ENCODE assay signal across 8 cellular contexts in the genomic region with DNA sequence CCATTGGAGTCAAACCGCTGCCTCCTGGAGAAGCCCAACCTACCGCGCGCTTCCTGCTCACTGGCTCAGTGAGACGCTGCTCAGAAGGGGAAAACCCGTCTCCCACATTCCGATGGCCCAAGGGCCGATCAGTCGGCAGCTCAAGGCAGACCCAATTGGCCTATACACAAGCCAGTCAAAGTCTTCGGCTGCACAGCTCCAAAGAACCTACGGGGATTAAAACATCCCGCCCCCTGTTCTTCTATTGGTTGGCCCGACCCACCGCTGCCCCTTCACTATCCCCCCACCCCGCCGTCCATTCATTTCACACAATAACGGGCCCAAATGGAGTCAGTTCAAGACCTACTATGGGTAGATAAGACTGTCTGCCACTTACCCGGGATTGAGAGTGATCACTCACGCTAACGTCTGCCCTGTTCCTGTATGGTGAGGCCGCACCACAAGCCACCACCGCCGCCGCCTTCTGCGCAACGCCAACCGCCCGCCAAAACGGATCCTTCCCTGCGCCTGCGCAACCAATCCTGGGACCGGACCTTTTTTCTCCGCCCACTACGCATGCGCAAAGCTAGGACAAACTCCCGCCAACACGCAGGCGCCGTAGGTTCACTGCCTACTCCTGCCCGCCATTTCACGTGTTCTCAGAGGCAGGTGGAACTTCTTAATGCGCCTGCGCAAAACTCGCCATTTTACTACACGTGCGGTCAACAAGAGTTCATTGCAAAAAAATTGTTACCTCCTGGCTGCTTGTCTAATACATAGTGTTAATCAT. TPM values are rescaled to one million over a fixed set of nuclear protein-coding genes. Genes with fewer than 3 reads are reported as not detected.
DNase-seq lines count a peak whose midpoint lies in the region; ATAC-seq lines count a peak whose summit lies in the region.

A gene (minus strand): TSS at position 491 of the 769 bp plus-strand sequence. CDS start 22,472 bp downstream, outside the sequence.

- CTCF ChIA-PET in activated CD4-positive, alpha-beta T cell treated with anti-CD3 and anti-CD28 coated beads, Interleukin-2, amount 10 ng/mL, durations not matched to agents 7 days and 5 days (lab: Charles Lee): interaction anchor here (0.6 to 1.9 kb wide), 8 partner anchors 11 to 160 kb away, joined by 3 to 14 read pairs (median 6); a partner anchor contains a TSS

- peaks cover 35 to 79% (median 45%) of the 10 kb centered on the region in 11 experiments for H3K36me3 ChIP-seq in BLaER1 treated with 17β-estradiol and CSF1 and Interleukin-3, amounts not matched to agents 10 nM and 100 nM

- peak; percentile 99 for DNase-seq in NCI-H526 treated with DMSO at 0.1 percent for 48 hours (lab: John Stamatoyannopoulos, UW)
- DNase-seq in activated CD4-positive, alpha-beta T cell treated with anti-CD3 and anti-CD28 coated beads, Interleukin-2, amount 10 ng/mL, durations not matched to agents 7 days and 5 days: peak; percentile 100
- DNase-seq in dermis blood vessel endothelial cell: peak; percentile 100
- DNase-seq in left lobe of liver (ENCODE audit: low spot score): peak; percentile 100
- DNase-seq in stimulated activated CD4-positive, alpha-beta T cell treated with anti-CD3 and anti-CD28 coated beads, Interleukin-2, amount 100 ng/mL, for 4 hours (ENCODE audit: low read depth): peak; percentile 99

- no peak within 1 kb of the TSS for H3K27ac Mint-ChIP-seq in activated CD4-positive, alpha-beta T cell treated with anti-CD3 and anti-CD28 coated beads, Interleukin-2, amount 10 ng/mL, durations not matched to agents 7 days and 5 days

- H3K4me3 Mint-ChIP-seq in activated CD4-positive, alpha-beta T cell treated with anti-CD3 and anti-CD28 coated beads, Interleukin-2, amount 10 ng/mL, durations not matched to agents 7 days and 5 days: no peak within 1 kb of the TSS

- H3K36me3 Mint-ChIP-seq in activated CD4-positive, alpha-beta T cell treated with anti-CD3 and anti-CD28 coated beads, Interleukin-2, amount 10 ng/mL, durations not matched to agents 7 days and 5 days (ENCODE audit: low read depth): peaks cover 11% of the 10 kb centered on the region

- H3K9me3 Mint-ChIP-seq in activated CD4-positive, alpha-beta T cell treated with anti-CD3 and anti-CD28 coated beads, Interleukin-2, amount 10 ng/mL, durations not matched to agents 7 days and 5 days: no peaks in the 10 kb centered on the region

- H3K9ac ChIP-seq in BLaER1 treated with 17β-estradiol and CSF1 and Interleukin-3, amounts not matched to agents 10 nM and 100 nM: peak within 1 kb of the TSS; percentile 91 to 100 (median 98)

- H3K27ac ChIP-seq in BLaER1 treated with 17β-estradiol and CSF1 and Interleukin-3, amounts not matched to agents 10 nM and 100 nM: peak within 1 kb of the TSS; percentile 90 to 100 (median 97)

- H3K27me3 Mint-ChIP-seq in activated CD4-positive, alpha-beta T cell treated with anti-CD3 and anti-CD28 coated beads, Interleukin-2, amount 10 ng/mL, durations not matched to agents 7 days and 5 days: no peaks in the 10 kb centered on the region

- peaks cover 58% of the 10 kb centered on the region for H3K4me1 Mint-ChIP-seq in activated CD4-positive, alpha-beta T cell treated with anti-CD3 and anti-CD28 coated beads, Interleukin-2, amount 10 ng/mL, durations not matched to agents 7 days and 5 days

- peaks cover 32 to 54% (median 42%) of the 10 kb centered on the region in 10 experiments for H3K4me1 ChIP-seq in BLaER1 treated with 17β-estradiol and CSF1 and Interleukin-3, amounts not matched to agents 10 nM and 100 nM

- H3K27me3 ChIP-seq in BLaER1 treated with 17β-estradiol and CSF1 and Interleukin-3, amounts not matched to agents 10 nM and 100 nM: no peaks in the 10 kb centered on the region

- H4K20me1 ChIP-seq in BLaER1 treated with 17β-estradiol and CSF1 and Interleukin-3, amounts not matched to agents 10 nM and 100 nM: peaks cover 38 to 57% (median 41%) of the 10 kb centered on the region in 11 experiments

- no peaks in the 10 kb centered on the region for H3K9me3 ChIP-seq in BLaER1 treated with 17β-estradiol and CSF1 and Interleukin-3, amounts not matched to agents 10 nM and 100 nM (replicated peaks in 1 of 11)

- H3K4me2 ChIP-seq in BLaER1 treated with 17β-estradiol and CSF1 and Interleukin-3, amounts not matched to agents 10 nM and 100 nM: peak within 1 kb of the TSS; percentile 91 to 98 (median 96)

- POLR2A ChIA-PET in activated CD4-positive, alpha-beta T cell treated with anti-CD3 and anti-CD28 coated beads, Interleukin-2, amount 10 ng/mL, durations not matched to agents 7 days and 5 days (lab: Charles Lee): interaction anchor here (0.7 to 0.8 kb wide), 2 partner anchors 12 to 79 kb away, joined by 3 to 4 read pairs; no protein-coding TSS in a partner anchor

- ATAC-seq in GM19351 (IDR thresholded peaks at IDR 0.05; ENCODE audit: unreplicated experiment) (peak; percentile 66), HG03520 (IDR thresholded peaks at IDR 0.05; ENCODE audit: unreplicated experiment) (peak; percentile 60), left lobe of liver (peak; percentile 82)

- H3K4me3 ChIP-seq in BLaER1 treated with 17β-estradiol and CSF1 and Interleukin-3, amounts not matched to agents 10 nM and 100 nM: peak within 1 kb of the TSS; percentile 62 to 88 (median 82)

RNA-seq across cellular contexts. Expression of the gene that starts here (rescaled TPM):
- 100 to 1,000 TPM; 145 to 170 TPM for total RNA-seq in activated CD4-positive, alpha-beta T cell treated with anti-CD3 and anti-CD28 coated beads, Interleukin-2, amount 10 ng/mL, durations not matched to agents 7 days and 5 days
- total RNA-seq in dermis blood vessel endothelial cell (27.6 and 81.6 TPM in 2 replicates), left lobe of liver (21.9 TPM)

Comparison
In these comparisons a context has a peak if more than half of its experiments do, and no peak if none do; other contexts are left out.
1. Peak in every context shown above with its lines: DNase-seq, ATAC-seq, H3K4me3 ChIP-seq and H3K27ac ChIP-seq.